Comparison of ENCODE assay signal across 13 cellular contexts in genomic region chr3:143727391-143727790, GRCh38.
"Had no signal": no experiment of that assay in that cellular context is flagged by ENCODE, and none has a peak within 500 bp of the region (broad histone marks: within the 10 kb centered on the region; RNA-seq: fewer than 3 reads in every experiment).

No MANE protein-coding gene starts in this region.

- H3K27ac Mint-ChIP-seq: activated CD8-positive, alpha-beta T cell treated with anti-CD3 and anti-CD28 coated beads for 36 hours; neural progenitor cell; stimulated activated effector memory CD8-positive, alpha-beta T cell treated with anti-CD3 and anti-CD28 coated beads, Interleukin-12 subunit alpha, Interleukin-12 subunit beta, amount 100 ng/mL, for 72 hours had no signal

- H3K4me1 ChIP-seq: ascending aorta, left ventricle myocardium inferior, neural progenitor cell had no signal

- H2AFZ ChIP-seq: neural progenitor cell had no signal

- ATAC-seq: activated CD8-positive, alpha-beta T cell treated with anti-CD3 and anti-CD28 coated beads for 36 hours; stimulated activated effector memory CD8-positive, alpha-beta T cell treated with anti-CD3 and anti-CD28 coated beads, Interleukin-12 subunit alpha, Interleukin-12 subunit beta, amount 100 ng/mL, for 72 hours had no signal

- H3K4me3 ChIP-seq: ascending aorta, cardiac muscle cell, left ventricle myocardium inferior, neural progenitor cell, smooth muscle cell, tibial nerve, vagina had no signal

- H3K4me2 ChIP-seq: neural progenitor cell, smooth muscle cell had no signal

- H3K27ac ChIP-seq: ascending aorta, cardiac muscle cell, left ventricle myocardium inferior, neural progenitor cell, tibial nerve, vagina had no signal

- H3K36me3 ChIP-seq: ascending aorta, cardiac muscle cell, left ventricle myocardium inferior, neural progenitor cell, tibial nerve, vagina had no signal

- H3K9ac ChIP-seq: neural progenitor cell had no signal

- H3K36me3 Mint-ChIP-seq: neural progenitor cell; stimulated activated effector memory CD8-positive, alpha-beta T cell treated with anti-CD3 and anti-CD28 coated beads, Interleukin-12 subunit alpha, Interleukin-12 subunit beta, amount 100 ng/mL, for 72 hours had no signal

- H3K27me3 Mint-ChIP-seq: activated CD8-positive, alpha-beta T cell treated with anti-CD3 and anti-CD28 coated beads for 36 hours had no signal

- H3K9me3 ChIP-seq: ascending aorta, left ventricle myocardium inferior, tibial nerve, vagina had no signal

- H3K9me3 Mint-ChIP-seq: activated CD8-positive, alpha-beta T cell treated with anti-CD3 and anti-CD28 coated beads for 36 hours; neural progenitor cell; stimulated activated effector memory CD8-positive, alpha-beta T cell treated with anti-CD3 and anti-CD28 coated beads, Interleukin-12 subunit alpha, Interleukin-12 subunit beta, amount 100 ng/mL, for 72 hours had no signal

- DNase-seq: activated CD4-positive, alpha-beta T cell treated with anti-CD3 and anti-CD28 coated beads for 4 hours; activated CD8-positive, alpha-beta memory T cell treated with anti-CD3 and anti-CD28 coated beads, Interleukin-2, amount 50 U/mL, for 48 hours; activated CD8-positive, alpha-beta T cell treated with anti-CD3 and anti-CD28 coated beads for 36 hours; head of caudate nucleus; left ventricle myocardium inferior; mesendoderm had no signal

- H3K4me1 Mint-ChIP-seq: neural progenitor cell had no signal

- H3K4me3 Mint-ChIP-seq: activated CD8-positive, alpha-beta T cell treated with anti-CD3 and anti-CD28 coated beads for 36 hours; neural progenitor cell; stimulated activated effector memory CD8-positive, alpha-beta T cell treated with anti-CD3 and anti-CD28 coated beads, Interleukin-12 subunit alpha, Interleukin-12 subunit beta, amount 100 ng/mL, for 72 hours had no signal

- H3K27me3 ChIP-seq: ascending aorta, cardiac muscle cell, neural progenitor cell, tibial nerve, vagina had no signal
